ENCODE assay signal across 19 cellular contexts in genomic region chr14:35366521-35366976, GRCh38. TPM values are rescaled to one million over a fixed set of nuclear protein-coding genes. Genes with fewer than 3 reads are reported as not detected.
DNase-seq lines count a peak whose midpoint lies in the region; ATAC-seq, FAIRE-seq and TF ChIP-seq lines count a peak whose summit lies in the region.
"Had no signal": no experiment of that assay in that cellular context is flagged by ENCODE, and none has a peak within 500 bp of the region (broad histone marks: within the 10 kb centered on the region; RNA-seq: fewer than 3 reads in every experiment).

No MANE protein-coding gene starts in this region.

- H3K4me3 ChIP-seq in kidney (ENCODE audit: low read length in 2 of 2): no peak overlapping the region
- H3K4me3 ChIP-seq in subcutaneous abdominal adipose tissue (ENCODE audit: low read depth in 1 of 5, low read length in 5 of 5): no peak overlapping the region
- H3K4me3 ChIP-seq: heart right ventricle, lung, testis had no signal

- FAIRE-seq in kidney (lab: Jason Lieb, UNC): no peak
- FAIRE-seq: H54 had no signal

- H3K36me3 ChIP-seq in kidney (ENCODE audit: control insufficient read depth in 1 of 2, insufficient read depth in 2 of 2, low read length in 2 of 2): no peaks in the 10 kb centered on the region
- H3K36me3 ChIP-seq in subcutaneous abdominal adipose tissue (ENCODE audit: control insufficient read depth in 5 of 5, insufficient read depth in 5 of 5, low read length in 5 of 5): no peaks in the 10 kb centered on the region
- H3K36me3 ChIP-seq: heart right ventricle had no signal

- H3K27me3 ChIP-seq in subcutaneous abdominal adipose tissue (ENCODE audit: control insufficient read depth in 5 of 5, insufficient read depth in 4 of 5, low read length in 5 of 5): peaks cover 0 to 4% (median 0%) of the 10 kb centered on the region in 5 donors
- H3K27me3 ChIP-seq: heart right ventricle, testis had no signal

- H3K9me3 ChIP-seq in kidney (ENCODE audit: control insufficient read depth in 1 of 2, low read length in 2 of 2): peaks cover 0 to 4% of the 10 kb centered on the region in 2 donors
- H3K9me3 ChIP-seq in subcutaneous abdominal adipose tissue (ENCODE audit: control insufficient read depth in 5 of 5, low read length in 5 of 5): peaks cover 0 to 4% (median 3%) of the 10 kb centered on the region in 5 donors
- H3K9me3 ChIP-seq: testis had no signal

- peaks cover 43% of the 10 kb centered on the region for H3K4me1 Mint-ChIP-seq in activated CD4-positive, alpha-beta T cell treated with anti-CD3 and anti-CD28 coated beads, Interleukin-2, amount 10 ng/mL, durations not matched to agents 24 days and 14 days
- H3K4me1 Mint-ChIP-seq in activated T-helper 17 cell treated with anti-CD3 and anti-CD28 coated beads, Interleukin-2, amount 50 U/mL, for 72 hours: peaks cover 16% of the 10 kb centered on the region

- H3K27ac Mint-ChIP-seq in activated CD4-positive, alpha-beta T cell treated with anti-CD3 and anti-CD28 coated beads, Interleukin-2, amount 10 ng/mL, durations not matched to agents 24 days and 14 days: peak overlapping the region; percentile 89
- peak overlapping the region; percentile 99 for H3K27ac Mint-ChIP-seq in activated T-helper 17 cell treated with anti-CD3 and anti-CD28 coated beads, Interleukin-2, amount 50 U/mL, for 72 hours

- no peaks in the 10 kb centered on the region for H3K27me3 Mint-ChIP-seq in activated CD4-positive, alpha-beta T cell treated with anti-CD3 and anti-CD28 coated beads, Interleukin-2, amount 10 ng/mL, durations not matched to agents 24 days and 14 days
- no peaks in the 10 kb centered on the region for H3K27me3 Mint-ChIP-seq in activated T-helper 17 cell treated with anti-CD3 and anti-CD28 coated beads, Interleukin-2, amount 50 U/mL, for 72 hours
- H3K27me3 Mint-ChIP-seq: effector memory CD8-positive, alpha-beta T cell had no signal

- intact Hi-C loops in activated CD4-positive, alpha-beta T cell treated with anti-CD3 and anti-CD28 coated beads, Interleukin-2, amount 10 ng/mL, durations not matched to agents 24 days and 14 days (cut with micrococcal nuclease): no loop called here
- intact Hi-C loops in kidney (cut with DNase I): no loop called here
- intact Hi-C loops in left colon (cut with DNase I, micrococcal nuclease): no loop called here

- DNase-seq in activated CD4-positive, alpha-beta T cell treated with anti-CD3 and anti-CD28 coated beads, Interleukin-2, amount 10 ng/mL, durations not matched to agents 24 days and 14 days: no peak
- DNase-seq in activated CD4-positive, alpha-beta T cell treated with anti-CD3 and anti-CD28 coated beads, Interleukin-2, amount 50 U/mL, for 4 hours: no peak
- DNase-seq in kidney: peak; percentile 62
- no peak for DNase-seq in left colon
- DNase-seq: 8988T; activated CD4-positive, alpha-beta T cell treated with anti-CD3 and anti-CD28 coated beads, Interleukin-2, amount 50 U/mL, for 1 hour; amniotic stem cell; effector memory CD8-positive, alpha-beta T cell; heart right ventricle; NCI-H1105 treated with DMSO at 0.1 percent for 48 hours; NCI-H82; stimulated activated CD4-positive, alpha-beta T cell treated with anti-CD3 and anti-CD28 coated beads, Interleukin-4, amount 100 ng/mL, for 4 hours; testis had no signal

- H3K27ac ChIP-seq in kidney (ENCODE audit: low read depth in 2 of 2, low read length in 2 of 2): peak overlapping the region; percentile 76
- peak overlapping the region; percentile 71 for H3K27ac ChIP-seq in subcutaneous abdominal adipose tissue (ENCODE audit: low read depth, low read length)

- no peak overlapping the region for H3K9ac ChIP-seq in kidney (ENCODE audit: low read length in 2 of 2)
- peak overlapping the region in 1 of 5 donors; percentile 42 for H3K9ac ChIP-seq in subcutaneous abdominal adipose tissue (ENCODE audit: low read length in 5 of 5)

- ATAC-seq in activated T-helper 17 cell treated with anti-CD3 and anti-CD28 coated beads, Interleukin-2, amount 50 U/mL, for 72 hours (replicated peaks): no peak
- no peak for ATAC-seq in GM18519 (IDR thresholded peaks at IDR 0.05; ENCODE audit: low FRiP score, unreplicated experiment)
- ATAC-seq in HG02763 (IDR thresholded peaks at IDR 0.05; ENCODE audit: unreplicated experiment): no peak
- no peak for ATAC-seq in left colon

- H3K4me3 Mint-ChIP-seq in activated CD4-positive, alpha-beta T cell treated with anti-CD3 and anti-CD28 coated beads, Interleukin-2, amount 10 ng/mL, durations not matched to agents 24 days and 14 days: no peak overlapping the region
- H3K4me3 Mint-ChIP-seq in activated T-helper 17 cell treated with anti-CD3 and anti-CD28 coated beads, Interleukin-2, amount 50 U/mL, for 72 hours: peak overlapping the region; percentile 88

- no peaks in the 10 kb centered on the region for H3K9me3 Mint-ChIP-seq in activated CD4-positive, alpha-beta T cell treated with anti-CD3 and anti-CD28 coated beads, Interleukin-2, amount 10 ng/mL, durations not matched to agents 24 days and 14 days
- peaks cover 4% of the 10 kb centered on the region for H3K9me3 Mint-ChIP-seq in activated T-helper 17 cell treated with anti-CD3 and anti-CD28 coated beads, Interleukin-2, amount 50 U/mL, for 72 hours
- H3K9me3 Mint-ChIP-seq: effector memory CD8-positive, alpha-beta T cell had no signal

- no peak for TF ChIP-seq CTCF in kidney (IDR thresholded peaks at IDR 0.05; ENCODE audit: borderline replicate concordance, extremely low read depth, insufficient read depth)

- H3K4me1 ChIP-seq in kidney (ENCODE audit: control insufficient read depth in 1 of 2, insufficient read depth in 1 of 2, low read depth in 1 of 2, low read length in 2 of 2) (peaks cover 31 to 32% of the 10 kb centered on the region in 2 donors), subcutaneous abdominal adipose tissue (ENCODE audit: control insufficient read depth in 5 of 5, insufficient read depth in 5 of 5, low read length in 5 of 5) (peaks cover 7 to 54% (median 53%) of the 10 kb centered on the region in 5 donors)
- H3K4me1 ChIP-seq: testis had no signal

- H3K36me3 Mint-ChIP-seq in activated CD4-positive, alpha-beta T cell treated with anti-CD3 and anti-CD28 coated beads, Interleukin-2, amount 10 ng/mL, durations not matched to agents 24 days and 14 days (ENCODE audit: low read depth): no peaks in the 10 kb centered on the region
- no peaks in the 10 kb centered on the region for H3K36me3 Mint-ChIP-seq in activated T-helper 17 cell treated with anti-CD3 and anti-CD28 coated beads, Interleukin-2, amount 50 U/mL, for 72 hours (ENCODE audit: low read depth)

RNA-seq across cellular contexts. Expression of gene NFKBIA, which starts 38.0 kb away (rescaled TPM):
- 506 and 534 TPM in 2 replicates for total RNA-seq in activated CD4-positive, alpha-beta T cell treated with anti-CD3 and anti-CD28 coated beads, Interleukin-2, amount 10 ng/mL, durations not matched to agents 24 days and 14 days
- 100 to 1,000 TPM; 299 to 554 TPM for total RNA-seq in activated T-helper 17 cell treated with anti-CD3 and anti-CD28 coated beads, Interleukin-2, amount 50 U/mL, for 72 hours
- total RNA-seq in kidney: 171 TPM
- 131 TPM for polyA plus RNA-seq in kidney (ENCODE audit: insufficient read depth, low read depth, low replicate concordance)
- 100 to 1,000 TPM; 150 to 193 TPM for total RNA-seq in left colon
